ENCODE assay signal across 10 cellular contexts in the genomic region with DNA sequence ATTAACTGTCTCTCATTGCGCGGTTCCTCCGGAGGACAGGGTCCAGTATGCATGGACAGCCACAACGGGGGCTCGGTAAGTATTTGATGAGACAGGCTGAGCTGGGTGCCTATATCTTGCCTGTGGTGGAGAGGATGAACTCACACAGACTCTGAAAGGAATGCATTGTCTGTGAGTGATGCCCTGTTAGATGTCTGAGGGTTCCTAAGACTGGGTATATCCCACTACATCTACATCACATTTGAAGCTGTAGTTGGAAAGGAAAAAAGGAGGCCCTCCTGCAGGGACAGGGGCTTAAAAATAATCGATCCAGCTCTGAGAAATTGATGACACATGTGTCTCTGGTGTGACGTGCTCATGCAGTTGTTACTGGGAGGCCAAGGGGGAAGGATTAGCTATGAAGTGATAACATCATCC. TPM values are rescaled to one million over a fixed set of nuclear protein-coding genes. Genes with fewer than 3 reads are reported as not detected.
A peak's percentile ranks its signal among the peaks of the same experiment; 100 is the strongest.
DNase-seq lines count a peak whose midpoint lies in the region; ATAC-seq, FAIRE-seq and TF ChIP-seq lines count a peak whose summit lies in the region.
"Had no signal": no experiment of that assay in that cellular context is flagged by ENCODE, and none has a peak within 500 bp of the region (broad histone marks: within the 10 kb centered on the region; RNA-seq: fewer than 3 reads in every experiment).

No MANE protein-coding gene starts in this region.

- H3K79me2 ChIP-seq in GM12878 (ENCODE audit: control insufficient read depth, insufficient read depth, low read length): no peaks in the 10 kb centered on the region
- H3K79me2 ChIP-seq in neural cell (replicated peaks; ENCODE audit: insufficient read depth, low read length): no peaks in the 10 kb centered on the region

- peak overlapping the region; percentile 96 for H3K4me3 Mint-ChIP-seq in CD4-positive, alpha-beta T cell

- no peaks in the 10 kb centered on the region for H3K9me3 Mint-ChIP-seq in CD4-positive, alpha-beta T cell

- H3K4me1 Mint-ChIP-seq in CD4-positive, alpha-beta T cell (ENCODE audit: low read depth): peaks cover 63% of the 10 kb centered on the region

- peak overlapping the region; percentile 85 for H3K27ac Mint-ChIP-seq in CD4-positive, alpha-beta T cell

- ATAC-seq in CD4-positive, alpha-beta T cell (ENCODE audit: poor library complexity): no peak
- peak; percentile 48 for ATAC-seq in GM12878

- POLR2A ChIA-PET in CD4-positive, alpha-beta T cell (lab: Charles Lee): interaction anchor here (1.2 to 1.7 kb wide), 2 partner anchors 10 to 52 kb away, joined by 4 to 8 read pairs; no protein-coding TSS in a partner anchor
- POLR2A ChIA-PET in GM12878 (lab: Charles Lee) (interaction anchor here (1.0 to 1.7 kb wide), 6 partner anchors 10 to 149 kb away, joined by 3 to 9 read pairs (median 4); no protein-coding TSS in a partner anchor), HEK293T (lab: Yijun Ruan, JAX) (no interaction called here)

- H3K9me3 ChIP-seq in CD4-positive, alpha-beta T cell (ENCODE audit: control insufficient read depth, low read length): no peaks in the 10 kb centered on the region
- H3K9me3 ChIP-seq in MG63: no peaks in the 10 kb centered on the region
- H3K9me3 ChIP-seq in GM12878 (replicated peaks; ENCODE audit: control insufficient read depth, insufficient read depth, low read length): no peaks in the 10 kb centered on the region; the same call in 2 of the 3 replicates
- no peaks in the 10 kb centered on the region for H3K9me3 ChIP-seq in neural cell (ENCODE audit: low read length)

- H3K36me3 ChIP-seq in MG63: no peaks in the 10 kb centered on the region
- no peaks in the 10 kb centered on the region; a peak in 1 of 4 replicates for H3K36me3 ChIP-seq in GM12878 (ENCODE audit: control insufficient read depth in 2 of 2, insufficient read depth in 2 of 2, low read length in 1 of 2)
- H3K36me3 ChIP-seq in neural cell (ENCODE audit: insufficient read depth, low read length): no peaks in the 10 kb centered on the region

- no peak for DNase-seq in CD4-positive, alpha-beta T cell
- DNase-seq in MG63 (no peak), GM12878 (ENCODE audit: low read depth, low spot score) (no peak), HEK293T (ENCODE audit: extremely low spot score) (no peak), NCI-H1417 treated with DMSO at 0.1 percent for 48 hours (lab: John Stamatoyannopoulos, UW) (no peak), NCI-H2171 (lab: John Stamatoyannopoulos, UW) (no peak)
- no peak for DNase-seq in stimulated activated CD4-positive, alpha-beta T cell treated with anti-CD3 and anti-CD28 coated beads, Interleukin-1b, Interleukin-23, amount 100 ng/mL, for 48 hours
- DNase-seq: hippocampal formation, Karpas-422 had no signal

- no peak for FAIRE-seq in GM12878 (lab: Jason Lieb, UNC)

- H4K20me1 ChIP-seq in GM12878 (ENCODE audit: control insufficient read depth, insufficient read depth) (no peaks in the 10 kb centered on the region), neural cell (ENCODE audit: insufficient read depth) (no peaks in the 10 kb centered on the region)

- H3K9ac ChIP-seq in GM12878 (ENCODE audit: control insufficient read depth, insufficient read depth, low read length) (no peak overlapping the region), neural cell (ENCODE audit: low read length) (no peak overlapping the region)

- H3K27me3 ChIP-seq in CD4-positive, alpha-beta T cell (ENCODE audit: control insufficient read depth, insufficient read depth, low read length): no peaks in the 10 kb centered on the region
- H3K27me3 ChIP-seq in MG63: peaks cover 13% of the 10 kb centered on the region
- peaks cover 0 to 9% of the 10 kb centered on the region in 2 experiments; a peak in 2 of 4 replicates for H3K27me3 ChIP-seq in GM12878 (replicated peaks in 1 of 2; ENCODE audit: control insufficient read depth in 2 of 2, insufficient read depth in 2 of 2, low read length in 1 of 2)
- peaks cover 13% of the 10 kb centered on the region for H3K27me3 ChIP-seq in neural cell (ENCODE audit: insufficient read depth, low read depth, low read length)

- no peak overlapping the region for H3K27ac ChIP-seq in CD4-positive, alpha-beta T cell (ENCODE audit: low read depth, low read length)
- no peak overlapping the region for H3K27ac ChIP-seq in GM12878 (ENCODE audit: control insufficient read depth, insufficient read depth)
- H3K27ac ChIP-seq in neural cell (ENCODE audit: low read length): no peak overlapping the region

- H3K4me1 ChIP-seq in GM12878 (ENCODE audit: control insufficient read depth, insufficient read depth, low read length): 0 out of 2 replicates have a peak, but pooled peaks cover 5% of the 10 kb centered on the region

- BruUV-seq in GM12878 (replicated peaks; lab: Mats Ljungman, UMichigan): no TSS peak

- no peak overlapping the region; the same call in 1 of the 2 replicates for H3K4me2 ChIP-seq in GM12878 (ENCODE audit: control insufficient read depth, insufficient read depth)
- H3K4me2 ChIP-seq in neural cell (ENCODE audit: low read length): no peak overlapping the region

- TF ChIP-seq RAD21 in GM12878 (IDR thresholded peaks at IDR 0.05; ENCODE audit: insufficient read depth, low read depth, low read length) (no peak), neural cell (conservative IDR thresholded peaks at IDR 0.05) (no peak)

- no peak for TF ChIP-seq POLR2A in GM12878 (IDR thresholded peaks at IDR 0.05; ENCODE audit: low read depth, low read length)

- H3K36me3 Mint-ChIP-seq in CD4-positive, alpha-beta T cell (ENCODE audit: low read depth): peaks cover 10% of the 10 kb centered on the region

- in situ Hi-C loops in GM12878 (cut with MboI): no loop called here

- H3K27me3 Mint-ChIP-seq in CD4-positive, alpha-beta T cell: no peaks in the 10 kb centered on the region

- no peaks in the 10 kb centered on the region for H3F3A ChIP-seq in neural cell (ENCODE audit: insufficient read depth, low read length, poor library complexity, severe bottlenecking)

- WGBS in GM12878 (ENCODE audit: insufficient coverage, insufficient replicate concordance, low lambda C conversion rate, missing lambda C conversion rate): 61% methylated on average over 7 of the region's 7 CpGs

- TF ChIP-seq CTCF in CD4-positive, alpha-beta T cell (IDR thresholded peaks at IDR 0.05): no peak
- TF ChIP-seq CTCF in GM12878 (IDR thresholded peaks at IDR 0.05 in 2 of 3, conservative IDR thresholded peaks at IDR 0.05 in 1 of 3; ENCODE audit: control insufficient read depth in 2 of 3, extremely low read depth in 1 of 3, insufficient read depth in 1 of 3, low read depth in 3 of 3, low read length in 3 of 3) (no peak), neural cell (IDR thresholded peaks at IDR 0.05; ENCODE audit: poor library complexity, severe bottlenecking) (no peak)

- SMC1A ChIA-PET in GM12878 (lab: Charles Lee; ENCODE audit: uncharacterized antibody, unreplicated experiment): interaction anchor here (2.1 to 6.4 kb wide), 7 partner anchors 10 to 61 kb away, joined by 9 to 77 read pairs (median 13); no protein-coding TSS in a partner anchor

- H2AFZ ChIP-seq in GM12878 (ENCODE audit: control insufficient read depth, low read depth, low read length) (no peak overlapping the region), neural cell (ENCODE audit: low read depth, low read length) (no peak overlapping the region)

- RAD21 ChIA-PET in GM12878 (lab: Charles Lee; ENCODE audit: unreplicated experiment): interaction anchor here (0.7 to 5.3 kb wide), 10 partner anchors 10 to 62 kb away, joined by 3 to 62 read pairs (median 4); no protein-coding TSS in a partner anchor

- no peak for TF ChIP-seq EP300 in GM12878 (IDR thresholded peaks at IDR 0.05; ENCODE audit: borderline replicate concordance in 1 of 2, control insufficient read depth in 1 of 2, low read depth in 2 of 2, low read length in 2 of 2)
- no peak for TF ChIP-seq EP300 in neural cell (conservative IDR thresholded peaks at IDR 0.05; ENCODE audit: poor library complexity, severe bottlenecking)

- intact Hi-C loops in CD4-positive, alpha-beta T cell (cut with DNase I, micrococcal nuclease): loop anchor here (5.0 to 10.0 kb wide), 6 partner anchors 36 to 469 kb away; a partner anchor contains a TSS
- intact Hi-C loops in GM12878 (cut with micrococcal nuclease; ENCODE audit: unreplicated experiment): no loop called here

- 0 out of 2 replicates have a peak overlapping the region, but pooled peaks have one; percentile 50 for H3K4me3 ChIP-seq in MG63
- H3K4me3 ChIP-seq in GM12878: no peak overlapping the region
- peak overlapping the region; percentile 95 for H3K4me3 ChIP-seq in neural cell (ENCODE audit: low read length)

- H3K9me2 ChIP-seq in neural cell (ENCODE audit: insufficient read depth, low read length): no peaks in the 10 kb centered on the region

- CTCF ChIA-PET in CD4-positive, alpha-beta T cell (lab: Charles Lee): interaction anchor here (1.0 to 4.5 kb wide), 3 partner anchors 26 to 62 kb away, joined by 4 to 19 read pairs (median 9); no protein-coding TSS in a partner anchor
- CTCF ChIA-PET in GM12878 (lab: Yijun Ruan, JAX): interaction anchor here (0.7 to 6.2 kb wide), 10 partner anchors 19 to 144 kb away, joined by 3 to 65 read pairs (median 9); no protein-coding TSS in a partner anchor
- CTCF ChIA-PET in HEK293T (lab: Yijun Ruan, JAX): interaction anchor here (0.7 kb wide), 1 partner anchor 52 kb away, joined by 3 read pairs; no protein-coding TSS in a partner anchor

RNA-seq across cellular contexts. Expression of a gene that starts 1.9 kb away (rescaled TPM):
- 10 to 100 TPM; 27.5 to 28.6 TPM for total RNA-seq in CD4-positive, alpha-beta T cell
- 2.9 and 15.3 TPM in 2 replicates for total RNA-seq in MG63 (2014; rRNA removed; shearing (Covaris generic); ENCODE audit: low replicate concordance)
- total RNA-seq in GM12878 (2013; cell fraction: nucleolus; rRNA removed): 103 and 112 TPM in 2 replicates
- total RNA-seq in GM12878 (2014; rRNA removed) (29.8 and 34.2 TPM in 2 replicates), GM12878 (2014; rRNA removed; fragmentation: Illumina TruSeq; extraction: Trizol) (34.8 and 49.1 TPM in 2 replicates), GM12878 (2021) (53.7 and 61.7 TPM in 2 replicates)
- 1.2 TPM for polyA plus RNA-seq in GM12878 (2011; ENCODE audit: low read depth)
- polyA plus RNA-seq in GM12878 (2011; rRNA removed) (18.7 and 20.8 TPM in 2 replicates), GM12878 (2014; fragmentation: Illumina TruSeq; extraction: Trizol) (39.9 and 41.4 TPM in 2 replicates), GM12878 (2014; fragmentation: Nextera tagmentation; extraction: Ambion mirVana) (1 to 10 TPM; 5.7 to 9.0 TPM), GM12878 (2014; rRNA removed) (31.8 and 39.0 TPM in 2 replicates), GM12878 (2016; fragmentation: Nextera tagmentation; extraction: Ambion mirVana) (10 to 100 TPM in 1 of 2 experiments, 1 to 10 TPM in 1; 6.6 to 14.9 TPM), neural cell (8.9 and 12.0 TPM in 2 replicates)
- 18.2 and 23.2 TPM in 2 replicates for polyA plus RNA-seq in GM12878 (2011; cell fraction: cytosol; rRNA removed)
- 49.5 and 63.8 TPM in 2 replicates for polyA plus RNA-seq in GM12878 (2011; cell fraction: nucleus; rRNA removed)
- 1.8 and 2.1 TPM in 2 replicates for polyA plus RNA-seq in GM12878 (2012)
- 27.3 and 33.8 TPM in 2 replicates for polyA minus RNA-seq in GM12878 (2011; rRNA and poly(A)+ RNA removed)
- polyA minus RNA-seq in GM12878 (2011; cell fraction: cytosol; rRNA and poly(A)+ RNA removed): 14.4 and 17.5 TPM in 2 replicates
- 21.9 and 30.1 TPM in 2 replicates for polyA minus RNA-seq in GM12878 (2011; cell fraction: nucleus; rRNA and poly(A)+ RNA removed)
- polyA minus RNA-seq in neural cell: 19.2 and 22.1 TPM in 2 replicates
